Comparison of ENCODE assay signal across 17 cellular contexts in genomic region chr9:133169687-133170086, GRCh38. TPM values are rescaled to one million over a fixed set of nuclear protein-coding genes. Genes with fewer than 3 reads are reported as not detected.
"Had no signal": no experiment of that assay in that cellular context is flagged by ENCODE, and none has a peak within 500 bp of the region (broad histone marks: within the 10 kb centered on the region; RNA-seq: fewer than 3 reads in every experiment).

No MANE protein-coding gene starts in this region.

RNA-seq across cellular contexts. Expression of gene OBP2B, which starts 39.4 kb away (rescaled TPM):
- total RNA-seq: activated B cell treated with CpG ODN at 0.5 μM for 24 hours; activated CD4-positive, alpha-beta memory T cell treated with anti-CD3 and anti-CD28 coated beads for 36 hours; activated CD4-positive, alpha-beta T cell treated with anti-CD3 and anti-CD28 coated beads, Interleukin-2, amount 10 ng/mL, durations not matched to agents 24 days and 14 days; activated CD8-positive, alpha-beta memory T cell treated with anti-CD3 and anti-CD28 coated beads for 36 hours; activated CD8-positive, alpha-beta T cell treated with anti-CD3 and anti-CD28 coated beads for 36 hours; activated naive CD4-positive, alpha-beta T cell treated with anti-CD3 and anti-CD28 coated beads for 36 hours; activated naive CD4-positive, alpha-beta T cell treated with anti-CD3 and anti-CD28 coated beads, Interleukin-2, amount 50 U/mL, for 72 hours; activated naive CD8-positive, alpha-beta T cell treated with anti-CD3 and anti-CD28 coated beads for 36 hours; activated T-cell treated with anti-CD3 and anti-CD28 coated beads, Interleukin-2, amount 50 U/mL, for 4 hours; activated T-cell treated with anti-CD3 and anti-CD28 coated beads, Interleukin-2, amount 50 U/mL, for 72 hours; activated T-helper 1 cell treated with anti-CD3 and anti-CD28 coated beads, Interleukin-12 subunit alpha, Interleukin-12 subunit beta, Interleukin-2, Interleukin-4 antibody, amounts not matched to agents 30 ng/mL and 10 ng/mL and 1 ng/mL, durations not matched to agents 14 hours and 24 hours and 36 hours; activated T-helper 17 cell treated with anti-CD3 and anti-CD28 coated beads, Interleukin-2, amount 50 U/mL, for 72 hours; aorta; astrocyte; body of pancreas; cardiac septum had no signal
- polyA plus RNA-seq: adrenal gland, aorta had no signal
